In the genomic region with DNA sequence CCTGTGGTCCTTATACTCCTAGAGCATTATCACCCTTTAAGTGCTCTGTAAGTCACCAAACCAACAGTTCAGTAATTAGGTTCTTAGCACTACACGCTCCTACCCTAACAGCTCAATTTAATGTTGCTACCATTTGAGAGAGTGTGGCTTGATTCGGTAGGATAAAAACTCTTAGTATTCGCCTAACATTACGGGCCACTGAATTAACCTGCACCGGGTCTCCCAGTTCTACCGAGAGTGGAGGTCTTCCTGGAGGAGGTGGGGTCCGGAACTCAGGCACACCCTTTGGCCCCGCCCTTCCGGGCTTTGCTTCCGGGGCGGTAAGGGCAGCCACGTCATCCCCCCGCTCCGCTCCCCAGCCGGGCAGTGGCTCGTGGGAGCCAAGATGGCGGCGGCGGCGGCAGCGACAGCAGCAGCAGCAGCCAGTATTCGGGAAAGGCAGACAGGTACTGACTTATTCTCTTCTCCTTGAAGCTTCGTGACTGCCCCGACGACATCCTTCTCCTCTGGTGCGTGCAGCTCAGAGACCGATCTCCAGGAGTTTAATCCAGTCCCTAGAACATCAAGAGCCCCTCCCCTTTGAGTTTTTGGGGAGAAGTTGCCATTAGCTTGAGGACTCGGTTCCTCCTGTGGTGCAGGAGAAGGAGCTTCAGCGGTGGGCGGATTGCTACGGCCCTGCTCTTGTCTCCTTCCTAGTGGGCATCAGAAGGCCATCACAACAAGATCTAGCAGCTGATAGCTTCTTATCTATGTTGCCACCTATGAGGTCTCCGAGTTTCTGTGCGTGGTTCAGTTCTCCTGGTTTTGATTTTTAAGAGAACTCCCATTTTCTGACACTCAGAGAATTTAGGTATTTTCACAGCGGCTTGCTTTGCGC, we compare ENCODE assay signal across 1 cellular context.
A peak's percentile ranks its signal among the peaks of the same experiment; 100 is the strongest.
TF ChIP-seq lines count a peak whose summit lies in the region.

A gene with protein sequence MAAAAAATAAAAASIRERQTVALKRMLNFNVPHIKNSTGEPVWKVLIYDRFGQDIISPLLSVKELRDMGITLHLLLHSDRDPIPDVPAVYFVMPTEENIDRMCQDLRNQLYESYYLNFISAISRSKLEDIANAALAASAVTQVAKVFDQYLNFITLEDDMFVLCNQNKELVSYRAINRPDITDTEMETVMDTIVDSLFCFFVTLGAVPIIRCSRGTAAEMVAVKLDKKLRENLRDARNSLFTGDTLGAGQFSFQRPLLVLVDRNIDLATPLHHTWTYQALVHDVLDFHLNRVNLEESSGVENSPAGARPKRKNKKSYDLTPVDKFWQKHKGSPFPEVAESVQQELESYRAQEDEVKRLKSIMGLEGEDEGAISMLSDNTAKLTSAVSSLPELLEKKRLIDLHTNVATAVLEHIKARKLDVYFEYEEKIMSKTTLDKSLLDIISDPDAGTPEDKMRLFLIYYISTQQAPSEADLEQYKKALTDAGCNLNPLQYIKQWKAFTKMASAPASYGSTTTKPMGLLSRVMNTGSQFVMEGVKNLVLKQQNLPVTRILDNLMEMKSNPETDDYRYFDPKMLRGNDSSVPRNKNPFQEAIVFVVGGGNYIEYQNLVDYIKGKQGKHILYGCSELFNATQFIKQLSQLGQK (plus strand): TSS at position 366 of the 877 bp plus-strand sequence. CDS start 20 bp downstream, at position 386.

TF ChIP-seq in K562, 482 proteins besides CTCF, POLR2A, EP300 and RAD21 (continued from another document):
- TF ChIP-seq, protein P1, sequence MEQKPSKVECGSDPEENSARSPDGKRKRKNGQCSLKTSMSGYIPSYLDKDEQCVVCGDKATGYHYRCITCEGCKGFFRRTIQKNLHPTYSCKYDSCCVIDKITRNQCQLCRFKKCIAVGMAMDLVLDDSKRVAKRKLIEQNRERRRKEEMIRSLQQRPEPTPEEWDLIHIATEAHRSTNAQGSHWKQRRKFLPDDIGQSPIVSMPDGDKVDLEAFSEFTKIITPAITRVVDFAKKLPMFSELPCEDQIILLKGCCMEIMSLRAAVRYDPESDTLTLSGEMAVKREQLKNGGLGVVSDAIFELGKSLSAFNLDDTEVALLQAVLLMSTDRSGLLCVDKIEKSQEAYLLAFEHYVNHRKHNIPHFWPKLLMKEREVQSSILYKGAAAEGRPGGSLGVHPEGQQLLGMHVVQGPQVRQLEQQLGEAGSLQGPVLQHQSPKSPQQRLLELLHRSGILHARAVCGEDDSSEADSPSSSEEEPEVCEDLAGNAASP (IDR thresholded peaks at IDR 0.05), result no peak
- TF ChIP-seq ZNF24 (IDR thresholded peaks at IDR 0.05), result no peak; the same call in 1 of the 2 replicates
- TF ChIP-seq ZNF184 (CRISPR knock-in tag; IDR thresholded peaks at IDR 0.05), result no peak
- no peak for TF ChIP-seq PTRF (tag; IDR thresholded peaks at IDR 0.05)
- no peak for TF ChIP-seq U2AF1 (optimal IDR thresholded peaks at IDR 0.05; ENCODE audit: low read depth, low read length)
- peak; percentile 42 for TF ChIP-seq SMAD1 (IDR thresholded peaks at IDR 0.05; ENCODE audit: low read depth, low read length, partially characterized antibody)
- no peak for TF ChIP-seq NUFIP1 (IDR thresholded peaks at IDR 0.05; ENCODE audit: partially characterized antibody)
- no peak for TF ChIP-seq CBFB (CRISPR knock-in tag; IDR thresholded peaks at IDR 0.05)
- no peak for TF ChIP-seq WHSC1 (IDR thresholded peaks at IDR 0.05; ENCODE audit: low read length)
- no peak for TF ChIP-seq RFX5 (IDR thresholded peaks at IDR 0.05; ENCODE audit: low read depth, low read length)
- TF ChIP-seq, protein P2, sequence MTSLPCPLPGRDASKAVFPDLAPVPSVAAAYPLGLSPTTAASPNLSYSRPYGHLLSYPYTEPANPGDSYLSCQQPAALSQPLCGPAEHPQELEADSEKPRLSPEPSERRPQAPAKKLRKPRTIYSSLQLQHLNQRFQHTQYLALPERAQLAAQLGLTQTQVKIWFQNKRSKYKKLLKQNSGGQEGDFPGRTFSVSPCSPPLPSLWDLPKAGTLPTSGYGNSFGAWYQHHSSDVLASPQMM (CRISPR knock-in tag; IDR thresholded peaks at IDR 0.05), result no peak
- TF ChIP-seq, protein P3, sequence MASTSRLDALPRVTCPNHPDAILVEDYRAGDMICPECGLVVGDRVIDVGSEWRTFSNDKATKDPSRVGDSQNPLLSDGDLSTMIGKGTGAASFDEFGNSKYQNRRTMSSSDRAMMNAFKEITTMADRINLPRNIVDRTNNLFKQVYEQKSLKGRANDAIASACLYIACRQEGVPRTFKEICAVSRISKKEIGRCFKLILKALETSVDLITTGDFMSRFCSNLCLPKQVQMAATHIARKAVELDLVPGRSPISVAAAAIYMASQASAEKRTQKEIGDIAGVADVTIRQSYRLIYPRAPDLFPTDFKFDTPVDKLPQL (IDR thresholded peaks at IDR 0.05; ENCODE audit: extremely low read depth, insufficient read length), result no peak
- TF ChIP-seq, protein P4, sequence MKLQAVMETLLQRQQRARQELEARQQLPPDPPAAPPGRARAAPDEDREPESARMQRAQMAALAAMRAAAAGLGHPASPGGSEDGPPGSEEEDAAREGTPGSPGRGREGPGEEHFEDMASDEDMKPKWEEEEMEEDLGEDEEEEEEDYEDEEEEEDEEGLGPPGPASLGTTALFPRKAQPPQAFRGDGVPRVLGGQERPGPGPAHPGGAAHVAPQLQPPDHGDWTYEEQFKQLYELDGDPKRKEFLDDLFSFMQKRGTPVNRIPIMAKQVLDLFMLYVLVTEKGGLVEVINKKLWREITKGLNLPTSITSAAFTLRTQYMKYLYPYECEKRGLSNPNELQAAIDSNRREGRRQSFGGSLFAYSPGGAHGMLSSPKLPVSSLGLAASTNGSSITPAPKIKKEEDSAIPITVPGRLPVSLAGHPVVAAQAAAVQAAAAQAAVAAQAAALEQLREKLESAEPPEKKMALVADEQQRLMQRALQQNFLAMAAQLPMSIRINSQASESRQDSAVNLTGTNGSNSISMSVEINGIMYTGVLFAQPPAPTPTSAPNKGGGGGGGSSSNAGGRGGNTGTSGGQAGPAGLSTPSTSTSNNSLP (IDR thresholded peaks at IDR 0.05; ENCODE audit: borderline replicate concordance, low read depth, low read length), result no peak
